18 cellular contexts compared by ENCODE assay signal in the genomic region with DNA sequence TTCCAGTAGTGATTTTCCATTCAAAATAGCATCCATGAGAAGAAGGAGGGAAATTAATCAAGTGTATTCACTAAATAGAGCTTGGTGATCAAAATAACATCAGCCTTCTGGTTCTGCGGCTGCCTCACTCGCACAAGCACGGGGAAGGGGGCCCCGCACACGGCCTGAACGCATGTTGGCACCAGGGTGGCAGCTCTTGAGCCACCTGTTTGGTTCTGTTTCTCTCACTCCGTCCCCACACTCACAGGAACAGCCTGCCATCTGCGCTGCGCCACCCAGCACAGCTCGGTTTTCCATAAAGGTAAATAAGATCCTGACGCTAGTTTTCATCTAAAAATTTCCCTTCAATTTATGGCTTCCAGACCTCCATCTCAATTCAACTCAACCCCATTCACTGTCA. TPM values are rescaled to one million over a fixed set of nuclear protein-coding genes. Genes with fewer than 3 reads are reported as not detected.
DNase-seq lines count a peak whose midpoint lies in the region; ATAC-seq, FAIRE-seq and TF ChIP-seq lines count a peak whose summit lies in the region.
"Had no signal": no experiment of that assay in that cellular context is flagged by ENCODE, and none has a peak within 500 bp of the region (broad histone marks: within the 10 kb centered on the region; RNA-seq: fewer than 3 reads in every experiment).

No MANE protein-coding gene starts in this region.

- H3K9me3 ChIP-seq in breast epithelium, result no peaks in the 10 kb centered on the region
- H3K9me3 ChIP-seq: ascending aorta, esophagus squamous epithelium, MG63, vagina had no signal

- peaks cover 18% of the 10 kb centered on the region for H3K4me1 Mint-ChIP-seq in MCF 10A (ENCODE audit: insufficient read depth, unreplicated experiment)
- H3K4me1 Mint-ChIP-seq in activated T-helper 17 cell treated with anti-CD3 and anti-CD28 coated beads, Interleukin-2, amount 50 U/mL, for 72 hours, result peaks cover 37% of the 10 kb centered on the region
- H3K4me1 Mint-ChIP-seq in activated CD4-positive, alpha-beta T cell treated with anti-CD3 and anti-CD28 coated beads, Interleukin-2, amount 10 ng/mL, durations not matched to agents 7 days and 5 days, result peaks cover 8% of the 10 kb centered on the region

- H3K9me3 Mint-ChIP-seq in MCF 10A (ENCODE audit: unreplicated experiment), result no peaks in the 10 kb centered on the region
- H3K9me3 Mint-ChIP-seq in activated T-helper 17 cell treated with anti-CD3 and anti-CD28 coated beads, Interleukin-2, amount 50 U/mL, for 72 hours, result no peaks in the 10 kb centered on the region
- peaks cover 13% of the 10 kb centered on the region for H3K9me3 Mint-ChIP-seq in activated CD4-positive, alpha-beta T cell treated with anti-CD3 and anti-CD28 coated beads, Interleukin-2, amount 10 ng/mL, durations not matched to agents 7 days and 5 days

- no peak for TF ChIP-seq POLR2A in breast epithelium (IDR thresholded peaks at IDR 0.05)

- intact Hi-C loops in MCF 10A (cut with micrococcal nuclease) (no loop called here), breast epithelium (cut with DNase I; ENCODE audit: low total_unique reads) (no loop called here), posterior vena cava (cut with DNase I) (no loop called here)

- TF ChIP-seq CTCF in MCF 10A (IDR thresholded peaks at IDR 0.05; ENCODE audit: unreplicated experiment) (no peak), breast epithelium (IDR thresholded peaks at IDR 0.05) (no peak)

- no peak overlapping the region for H3K4me3 ChIP-seq in breast epithelium
- H3K4me3 ChIP-seq: ascending aorta, esophagus squamous epithelium, MG63, vagina had no signal

- no peaks in the 10 kb centered on the region for H3K27me3 ChIP-seq in breast epithelium
- H3K27me3 ChIP-seq: ascending aorta, esophagus squamous epithelium, MG63, vagina had no signal

- H3K4me1 ChIP-seq in breast epithelium, result no peaks in the 10 kb centered on the region
- H3K4me1 ChIP-seq: ascending aorta, vagina had no signal

- ATAC-seq in activated T-helper 17 cell treated with anti-CD3 and anti-CD28 coated beads, Interleukin-2, amount 50 U/mL, for 72 hours (replicated peaks), result no peak
- ATAC-seq in GM18873 (IDR thresholded peaks at IDR 0.05; ENCODE audit: low FRiP score, unreplicated experiment), result no peak

- H3K4me3 Mint-ChIP-seq in MCF 10A (ENCODE audit: unreplicated experiment), result no peak overlapping the region
- peak overlapping the region; percentile 58 for H3K4me3 Mint-ChIP-seq in activated T-helper 17 cell treated with anti-CD3 and anti-CD28 coated beads, Interleukin-2, amount 50 U/mL, for 72 hours
- no peak overlapping the region for H3K4me3 Mint-ChIP-seq in activated CD4-positive, alpha-beta T cell treated with anti-CD3 and anti-CD28 coated beads, Interleukin-2, amount 10 ng/mL, durations not matched to agents 7 days and 5 days

- no TSS peak for BruUV-seq in MCF 10A (replicated peaks; lab: Mats Ljungman, UMichigan)

- FAIRE-seq in urothelium cell line (lab: Jason Lieb, UNC), result peak; percentile 68
- FAIRE-seq: islet of Langerhans had no signal

- CTCF ChIA-PET in MCF 10A (lab: Yijun Ruan, JAX), result interaction anchor here (0.6 to 0.7 kb wide), 2 partner anchors 11 to 253 kb away, joined by 3 read pairs; no protein-coding TSS in a partner anchor
- CTCF ChIA-PET in activated CD4-positive, alpha-beta T cell treated with anti-CD3 and anti-CD28 coated beads, Interleukin-2, amount 10 ng/mL, durations not matched to agents 7 days and 5 days (lab: Charles Lee), result interaction anchor here (1.6 kb wide), 1 partner anchor 10 kb away, joined by 3 read pairs; no protein-coding TSS in a partner anchor

- no peak for DNase-seq in MCF 10A (ENCODE audit: unreplicated experiment)
- no peak for DNase-seq in breast epithelium (ENCODE audit: low spot score in 2 of 2)
- DNase-seq in epithelial cell of prostate (ENCODE audit: low read depth, low spot score), result no peak
- no peak for DNase-seq in urothelium cell line (ENCODE audit: low spot score)
- DNase-seq in posterior vena cava (ENCODE audit: low spot score), result no peak
- DNase-seq in activated CD4-positive, alpha-beta T cell treated with anti-CD3 and anti-CD28 coated beads, Interleukin-2, amount 10 ng/mL, durations not matched to agents 7 days and 5 days, result no peak
- DNase-seq: esophagus squamous epithelium, H7, NCI-H1417, NCI-H2107, NCI-H510A treated with DMSO at 0.1 percent for 48 hours, right cardiac atrium had no signal

- no peak overlapping the region for H3K27ac ChIP-seq in breast epithelium
- H3K27ac ChIP-seq in epithelial cell of prostate, result peak overlapping the region; percentile 63
- H3K27ac ChIP-seq: ascending aorta, vagina had no signal

- POLR2A ChIA-PET in MCF 10A (lab: Yijun Ruan, JAX), result interaction anchor here (1.1 to 1.2 kb wide), 2 partner anchors 13 to 16 kb away, joined by 3 to 7 read pairs; no protein-coding TSS in a partner anchor
- POLR2A ChIA-PET in activated CD4-positive, alpha-beta T cell treated with anti-CD3 and anti-CD28 coated beads, Interleukin-2, amount 10 ng/mL, durations not matched to agents 7 days and 5 days (lab: Charles Lee), result no interaction called here

- H3K36me3 Mint-ChIP-seq in MCF 10A (ENCODE audit: insufficient read depth, unreplicated experiment), result no peaks in the 10 kb centered on the region
- peaks cover 10% of the 10 kb centered on the region for H3K36me3 Mint-ChIP-seq in activated T-helper 17 cell treated with anti-CD3 and anti-CD28 coated beads, Interleukin-2, amount 50 U/mL, for 72 hours (ENCODE audit: low read depth)
- H3K36me3 Mint-ChIP-seq in activated CD4-positive, alpha-beta T cell treated with anti-CD3 and anti-CD28 coated beads, Interleukin-2, amount 10 ng/mL, durations not matched to agents 7 days and 5 days (ENCODE audit: low read depth), result peaks cover 8% of the 10 kb centered on the region

- H3K27me3 Mint-ChIP-seq in MCF 10A (ENCODE audit: insufficient read depth, unreplicated experiment), result no peaks in the 10 kb centered on the region
- H3K27me3 Mint-ChIP-seq in activated T-helper 17 cell treated with anti-CD3 and anti-CD28 coated beads, Interleukin-2, amount 50 U/mL, for 72 hours, result no peaks in the 10 kb centered on the region
- no peaks in the 10 kb centered on the region for H3K27me3 Mint-ChIP-seq in activated CD4-positive, alpha-beta T cell treated with anti-CD3 and anti-CD28 coated beads, Interleukin-2, amount 10 ng/mL, durations not matched to agents 7 days and 5 days

- no peaks in the 10 kb centered on the region for H3K36me3 ChIP-seq in breast epithelium
- H3K36me3 ChIP-seq: ascending aorta, MG63, vagina had no signal

- H3K27ac Mint-ChIP-seq in MCF 10A (ENCODE audit: low read depth, unreplicated experiment), result peak overlapping the region; percentile 81
- peak overlapping the region; percentile 72 for H3K27ac Mint-ChIP-seq in activated T-helper 17 cell treated with anti-CD3 and anti-CD28 coated beads, Interleukin-2, amount 50 U/mL, for 72 hours
- H3K27ac Mint-ChIP-seq in activated CD4-positive, alpha-beta T cell treated with anti-CD3 and anti-CD28 coated beads, Interleukin-2, amount 10 ng/mL, durations not matched to agents 7 days and 5 days, result no peak overlapping the region

RNA-seq across cellular contexts. Expression of gene TIAM1, which starts 49.4 kb away (rescaled TPM):
- total RNA-seq in MCF 10A (2022) (9.0 and 9.8 TPM in 2 replicates), breast epithelium (10 to 100 TPM; 10.6 to 17.7 (median 11.8) TPM), posterior vena cava (10 to 100 TPM in 1 of 2 donors, 1 to 10 TPM in 1; 4.7 to 11.3 TPM)
- total RNA-seq in activated T-helper 17 cell treated with anti-CD3 and anti-CD28 coated beads, Interleukin-2, amount 50 U/mL, for 72 hours, result 10 to 100 TPM; 23.4 to 63.4 TPM
- 10 to 100 TPM; 55.7 to 59.1 TPM for total RNA-seq in activated CD4-positive, alpha-beta T cell treated with anti-CD3 and anti-CD28 coated beads, Interleukin-2, amount 10 ng/mL, durations not matched to agents 7 days and 5 days
